ENCODE assay signal across 16 cellular contexts in genomic region chr7:149879801-149880738, GRCh38. TPM values are rescaled to one million over a fixed set of nuclear protein-coding genes. Genes with fewer than 3 reads are reported as not detected.
A peak's percentile ranks its signal among the peaks of the same experiment; 100 is the strongest.
DNase-seq lines count a peak whose midpoint lies in the region; ATAC-seq, FAIRE-seq and TF ChIP-seq lines count a peak whose summit lies in the region.
"Had no signal": no experiment of that assay in that cellular context is flagged by ENCODE, and none has a peak within 500 bp of the region (broad histone marks: within the 10 kb centered on the region; RNA-seq: fewer than 3 reads in every experiment).

No MANE protein-coding gene starts in this region.

- DNase-seq in DMS 273 (lab: John Stamatoyannopoulos, UW; ENCODE audit: unreplicated experiment) = peak; percentile 97
- peak; percentile 45 for DNase-seq in NCI-H1694 (lab: John Stamatoyannopoulos, UW)
- peak; percentile 0 for DNase-seq in astrocyte of the hippocampus (ENCODE audit: low read depth, low spot score)
- no peak for DNase-seq in glutamatergic neuron
- DNase-seq in GM10248 (ENCODE audit: extremely low spot score) = no peak
- DNase-seq in HTR-8/SVneo (ENCODE audit: insufficient read length, low spot score) = no peak
- DNase-seq in Right ventricle myocardium superior = no peak
- no peak for DNase-seq in D341Med (ENCODE audit: low spot score)
- DNase-seq: activated CD4-positive, alpha-beta T cell treated with anti-CD3 and anti-CD28 coated beads, Interleukin-2, amount 10 ng/mL, durations not matched to agents 24 days and 14 days; activated T-cell treated with anti-CD3 and anti-CD28 coated beads, Interleukin-2, amount 50 U/mL, for 24 hours; AML-193; erythroblast; NCI-H2081 treated with DMSO at 0.1 percent for 48 hours; stimulated activated CD4-positive, alpha-beta T cell treated with anti-CD3 and anti-CD28 coated beads, Interleukin-2, amount 100 ng/mL, for 24 hours; testis had no signal

- peaks cover 3% of the 10 kb centered on the region for H3K9me3 Mint-ChIP-seq in glutamatergic neuron (ENCODE audit: unreplicated experiment)
- H3K9me3 Mint-ChIP-seq: activated CD4-positive, alpha-beta T cell treated with anti-CD3 and anti-CD28 coated beads, Interleukin-2, amount 10 ng/mL, durations not matched to agents 24 days and 14 days; activated T-cell treated with anti-CD3 and anti-CD28 coated beads, Interleukin-2, amount 50 U/mL, for 24 hours; memory B cell had no signal

- H3K27me3 Mint-ChIP-seq in glutamatergic neuron (ENCODE audit: unreplicated experiment) = peaks cover 8% of the 10 kb centered on the region
- H3K27me3 Mint-ChIP-seq: activated CD4-positive, alpha-beta T cell treated with anti-CD3 and anti-CD28 coated beads, Interleukin-2, amount 10 ng/mL, durations not matched to agents 24 days and 14 days; activated T-cell treated with anti-CD3 and anti-CD28 coated beads, Interleukin-2, amount 50 U/mL, for 24 hours; memory B cell had no signal

- H3K4me1 Mint-ChIP-seq in glutamatergic neuron (ENCODE audit: low read depth, unreplicated experiment) = peaks cover 18% of the 10 kb centered on the region

- CTCF ChIA-PET in GM10248 (lab: Yijun Ruan, JAX) = no interaction called here

- H3K4me3 Mint-ChIP-seq in glutamatergic neuron (ENCODE audit: unreplicated experiment) = no peak overlapping the region
- H3K4me3 Mint-ChIP-seq: activated CD4-positive, alpha-beta T cell treated with anti-CD3 and anti-CD28 coated beads, Interleukin-2, amount 10 ng/mL, durations not matched to agents 24 days and 14 days; activated T-cell treated with anti-CD3 and anti-CD28 coated beads, Interleukin-2, amount 50 U/mL, for 24 hours; memory B cell had no signal

- FAIRE-seq in HTR-8/SVneo (lab: Jason Lieb, UNC) = no peak

- H3K27ac Mint-ChIP-seq in glutamatergic neuron (ENCODE audit: unreplicated experiment) = peak overlapping the region; percentile 33
- H3K27ac Mint-ChIP-seq: activated CD4-positive, alpha-beta T cell treated with anti-CD3 and anti-CD28 coated beads, Interleukin-2, amount 10 ng/mL, durations not matched to agents 24 days and 14 days; activated T-cell treated with anti-CD3 and anti-CD28 coated beads, Interleukin-2, amount 50 U/mL, for 24 hours; memory B cell had no signal

- no peaks in the 10 kb centered on the region for H3K36me3 Mint-ChIP-seq in glutamatergic neuron (ENCODE audit: unreplicated experiment)

- no peak for ATAC-seq in Right ventricle myocardium superior (ENCODE audit: poor library complexity)

- POLR2A ChIA-PET in GM10248 (lab: Yijun Ruan, JAX) = no interaction called here

- intact Hi-C loops in Right ventricle myocardium superior (cut with DNase I) = no loop called here

- no peak for TF ChIP-seq CTCF in glutamatergic neuron (IDR thresholded peaks at IDR 0.05; ENCODE audit: partially characterized antibody, unreplicated experiment)
- TF ChIP-seq CTCF in GM10248 (IDR thresholded peaks at IDR 0.05; ENCODE audit: control extremely low read depth, extremely low read depth, low read depth, missing control alignments) = no peak

RNA-seq across cellular contexts. Expression of gene ATP6V0E2, which starts 6.3 kb away (rescaled TPM):
- total RNA-seq in glutamatergic neuron (ENCODE audit: unreplicated experiment) (67.6 TPM), Right ventricle myocardium superior (121 TPM)

RNA-seq across cellular contexts. Expression of gene ZNF862, which starts 41.9 kb away (rescaled TPM):
- 12.9 TPM for total RNA-seq in glutamatergic neuron (ENCODE audit: unreplicated experiment)
- total RNA-seq in Right ventricle myocardium superior = 12.2 TPM

Comparison
In these comparisons a context has a peak if more than half of its experiments do, and no peak if none do; other contexts are left out.
1. DNase-seq: peak in DMS 273 (single experiment), NCI-H1694 (single experiment) and astrocyte of the hippocampus (single experiment); none in glutamatergic neuron (single experiment), GM10248 (single experiment), HTR-8/SVneo (single experiment), Right ventricle myocardium superior (single experiment) and D341Med (single experiment).